In the genomic region with DNA sequence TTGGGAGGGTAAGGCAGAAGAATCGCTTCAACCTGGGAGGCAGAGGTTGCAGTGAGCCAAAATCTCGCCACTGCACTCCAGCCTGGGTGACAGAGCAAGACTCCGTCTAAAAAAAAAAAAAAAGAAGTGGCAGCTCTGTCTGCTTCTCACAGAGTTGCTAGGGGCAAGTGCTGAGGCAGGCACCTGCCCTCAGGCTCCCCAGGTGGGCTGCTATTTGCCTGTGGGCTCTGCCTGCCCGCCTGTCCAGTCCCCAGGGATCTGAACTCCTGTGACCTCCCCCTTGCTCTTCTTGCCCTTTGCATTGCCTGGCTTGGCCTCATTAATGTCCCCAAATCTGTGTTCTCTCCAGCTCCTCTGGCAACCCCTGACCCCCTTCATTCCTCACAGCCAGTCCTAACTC, we compare ENCODE assay signal across 10 cellular contexts. TPM values are rescaled to one million over a fixed set of nuclear protein-coding genes. Genes with fewer than 3 reads are reported as not detected.
"Had no signal": no experiment of that assay in that cellular context is flagged by ENCODE, and none has a peak within 500 bp of the region (broad histone marks: within the 10 kb centered on the region; RNA-seq: fewer than 3 reads in every experiment).

No MANE protein-coding gene starts in this region.

RNA-seq across cellular contexts. Expression of a gene that starts 28.0 kb away (rescaled TPM):
- total RNA-seq: activated CD4-positive, alpha-beta T cell treated with anti-CD3 and anti-CD28 coated beads for 36 hours; activated CD4-positive, alpha-beta T cell treated with anti-CD3 and anti-CD28 coated beads, Interleukin-2, amount 10 ng/mL, durations not matched to agents 7 days and 5 days; activated CD8-positive, alpha-beta memory T cell treated with anti-CD3 and anti-CD28 coated beads, Interleukin-2, amount 10 ng/mL, durations not matched to agents 7 days and 5 days; activated CD8-positive, alpha-beta T cell treated with anti-CD3 and anti-CD28 coated beads, Interleukin-2, amount 10 ng/mL, durations not matched to agents 7 days and 5 days; activated naive CD8-positive, alpha-beta T cell treated with anti-CD3 and anti-CD28 coated beads, Interleukin-2, amount 10 ng/mL, durations not matched to agents 7 days and 5 days; activated T-helper 2 cell treated with anti-CD3 and anti-CD28 coated beads, Interferon-gamma antibody, Interleukin-2, Interleukin-4, amounts not matched to agents 10 μg/mL and 5 μg/mL and 100 μg/mL, durations not matched to agents 14 hours and 24 hours and 36 hours; T-cell; T-helper 1 cell treated with Interleukin-12 subunit alpha and Interleukin-12 subunit beta and Interleukin-4 antibody, amounts not matched to agents 30 ng/mL and 1 ng/mL, for 36 hours had no signal

RNA-seq across cellular contexts. Expression of a gene that starts 56.6 kb away (rescaled TPM):
- polyA plus RNA-seq: adipose tissue, cardiac muscle cell had no signal
